Comparison of ENCODE assay signal across 1 cellular context in the genomic region with DNA sequence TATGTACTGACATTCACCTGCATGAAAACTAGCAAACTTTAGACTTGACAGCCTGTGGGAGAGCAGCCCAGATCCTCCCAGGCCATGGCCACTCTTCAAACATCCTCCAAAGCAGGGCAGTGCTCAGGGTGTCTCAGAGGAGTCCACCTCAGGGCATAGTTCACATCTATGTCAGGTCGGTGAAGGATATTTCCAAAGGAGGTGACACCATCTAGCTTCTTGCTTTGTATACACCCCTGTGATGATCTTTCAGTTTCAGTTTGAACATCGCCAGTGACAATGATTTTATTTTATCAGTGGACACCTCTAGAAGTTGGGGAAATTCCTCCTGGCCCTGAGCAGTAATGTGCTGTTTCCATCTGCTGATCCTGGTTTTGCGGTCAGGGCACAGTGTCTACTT.
TF ChIP-seq lines count a peak whose summit lies in the region.

No MANE protein-coding gene starts in this region.

TF ChIP-seq in H1, 55 proteins besides CTCF, POLR2A, EP300 and RAD21:
- TF ChIP-seq NRF1 (IDR thresholded peaks at IDR 0.05; ENCODE audit: low read depth, low read length), result no peak
- TF ChIP-seq CBX5 (IDR thresholded peaks at IDR 0.05; ENCODE audit: low read depth, low read length), result no peak
- TF ChIP-seq, protein P1, sequence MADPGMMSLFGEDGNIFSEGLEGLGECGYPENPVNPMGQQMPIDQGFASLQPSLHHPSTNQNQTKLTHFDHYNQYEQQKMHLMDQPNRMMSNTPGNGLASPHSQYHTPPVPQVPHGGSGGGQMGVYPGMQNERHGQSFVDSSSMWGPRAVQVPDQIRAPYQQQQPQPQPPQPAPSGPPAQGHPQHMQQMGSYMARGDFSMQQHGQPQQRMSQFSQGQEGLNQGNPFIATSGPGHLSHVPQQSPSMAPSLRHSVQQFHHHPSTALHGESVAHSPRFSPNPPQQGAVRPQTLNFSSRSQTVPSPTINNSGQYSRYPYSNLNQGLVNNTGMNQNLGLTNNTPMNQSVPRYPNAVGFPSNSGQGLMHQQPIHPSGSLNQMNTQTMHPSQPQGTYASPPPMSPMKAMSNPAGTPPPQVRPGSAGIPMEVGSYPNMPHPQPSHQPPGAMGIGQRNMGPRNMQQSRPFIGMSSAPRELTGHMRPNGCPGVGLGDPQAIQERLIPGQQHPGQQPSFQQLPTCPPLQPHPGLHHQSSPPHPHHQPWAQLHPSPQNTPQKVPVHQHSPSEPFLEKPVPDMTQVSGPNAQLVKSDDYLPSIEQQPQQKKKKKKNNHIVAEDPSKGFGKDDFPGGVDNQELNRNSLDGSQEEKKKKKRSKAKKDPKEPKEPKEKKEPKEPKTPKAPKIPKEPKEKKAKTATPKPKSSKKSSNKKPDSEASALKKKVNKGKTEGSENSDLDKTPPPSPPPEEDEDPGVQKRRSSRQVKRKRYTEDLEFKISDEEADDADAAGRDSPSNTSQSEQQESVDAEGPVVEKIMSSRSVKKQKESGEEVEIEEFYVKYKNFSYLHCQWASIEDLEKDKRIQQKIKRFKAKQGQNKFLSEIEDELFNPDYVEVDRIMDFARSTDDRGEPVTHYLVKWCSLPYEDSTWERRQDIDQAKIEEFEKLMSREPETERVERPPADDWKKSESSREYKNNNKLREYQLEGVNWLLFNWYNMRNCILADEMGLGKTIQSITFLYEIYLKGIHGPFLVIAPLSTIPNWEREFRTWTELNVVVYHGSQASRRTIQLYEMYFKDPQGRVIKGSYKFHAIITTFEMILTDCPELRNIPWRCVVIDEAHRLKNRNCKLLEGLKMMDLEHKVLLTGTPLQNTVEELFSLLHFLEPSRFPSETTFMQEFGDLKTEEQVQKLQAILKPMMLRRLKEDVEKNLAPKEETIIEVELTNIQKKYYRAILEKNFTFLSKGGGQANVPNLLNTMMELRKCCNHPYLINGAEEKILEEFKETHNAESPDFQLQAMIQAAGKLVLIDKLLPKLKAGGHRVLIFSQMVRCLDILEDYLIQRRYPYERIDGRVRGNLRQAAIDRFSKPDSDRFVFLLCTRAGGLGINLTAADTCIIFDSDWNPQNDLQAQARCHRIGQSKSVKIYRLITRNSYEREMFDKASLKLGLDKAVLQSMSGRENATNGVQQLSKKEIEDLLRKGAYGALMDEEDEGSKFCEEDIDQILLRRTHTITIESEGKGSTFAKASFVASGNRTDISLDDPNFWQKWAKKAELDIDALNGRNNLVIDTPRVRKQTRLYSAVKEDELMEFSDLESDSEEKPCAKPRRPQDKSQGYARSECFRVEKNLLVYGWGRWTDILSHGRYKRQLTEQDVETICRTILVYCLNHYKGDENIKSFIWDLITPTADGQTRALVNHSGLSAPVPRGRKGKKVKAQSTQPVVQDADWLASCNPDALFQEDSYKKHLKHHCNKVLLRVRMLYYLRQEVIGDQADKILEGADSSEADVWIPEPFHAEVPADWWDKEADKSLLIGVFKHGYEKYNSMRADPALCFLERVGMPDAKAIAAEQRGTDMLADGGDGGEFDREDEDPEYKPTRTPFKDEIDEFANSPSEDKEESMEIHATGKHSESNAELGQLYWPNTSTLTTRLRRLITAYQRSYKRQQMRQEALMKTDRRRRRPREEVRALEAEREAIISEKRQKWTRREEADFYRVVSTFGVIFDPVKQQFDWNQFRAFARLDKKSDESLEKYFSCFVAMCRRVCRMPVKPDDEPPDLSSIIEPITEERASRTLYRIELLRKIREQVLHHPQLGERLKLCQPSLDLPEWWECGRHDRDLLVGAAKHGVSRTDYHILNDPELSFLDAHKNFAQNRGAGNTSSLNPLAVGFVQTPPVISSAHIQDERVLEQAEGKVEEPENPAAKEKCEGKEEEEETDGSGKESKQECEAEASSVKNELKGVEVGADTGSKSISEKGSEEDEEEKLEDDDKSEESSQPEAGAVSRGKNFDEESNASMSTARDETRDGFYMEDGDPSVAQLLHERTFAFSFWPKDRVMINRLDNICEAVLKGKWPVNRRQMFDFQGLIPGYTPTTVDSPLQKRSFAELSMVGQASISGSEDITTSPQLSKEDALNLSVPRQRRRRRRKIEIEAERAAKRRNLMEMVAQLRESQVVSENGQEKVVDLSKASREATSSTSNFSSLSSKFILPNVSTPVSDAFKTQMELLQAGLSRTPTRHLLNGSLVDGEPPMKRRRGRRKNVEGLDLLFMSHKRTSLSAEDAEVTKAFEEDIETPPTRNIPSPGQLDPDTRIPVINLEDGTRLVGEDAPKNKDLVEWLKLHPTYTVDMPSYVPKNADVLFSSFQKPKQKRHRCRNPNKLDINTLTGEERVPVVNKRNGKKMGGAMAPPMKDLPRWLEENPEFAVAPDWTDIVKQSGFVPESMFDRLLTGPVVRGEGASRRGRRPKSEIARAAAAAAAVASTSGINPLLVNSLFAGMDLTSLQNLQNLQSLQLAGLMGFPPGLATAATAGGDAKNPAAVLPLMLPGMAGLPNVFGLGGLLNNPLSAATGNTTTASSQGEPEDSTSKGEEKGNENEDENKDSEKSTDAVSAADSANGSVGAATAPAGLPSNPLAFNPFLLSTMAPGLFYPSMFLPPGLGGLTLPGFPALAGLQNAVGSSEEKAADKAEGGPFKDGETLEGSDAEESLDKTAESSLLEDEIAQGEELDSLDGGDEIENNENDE (IDR thresholded peaks at IDR 0.05; ENCODE audit: insufficient replicate concordance, low read length), result no peak
- TF ChIP-seq, protein P2, sequence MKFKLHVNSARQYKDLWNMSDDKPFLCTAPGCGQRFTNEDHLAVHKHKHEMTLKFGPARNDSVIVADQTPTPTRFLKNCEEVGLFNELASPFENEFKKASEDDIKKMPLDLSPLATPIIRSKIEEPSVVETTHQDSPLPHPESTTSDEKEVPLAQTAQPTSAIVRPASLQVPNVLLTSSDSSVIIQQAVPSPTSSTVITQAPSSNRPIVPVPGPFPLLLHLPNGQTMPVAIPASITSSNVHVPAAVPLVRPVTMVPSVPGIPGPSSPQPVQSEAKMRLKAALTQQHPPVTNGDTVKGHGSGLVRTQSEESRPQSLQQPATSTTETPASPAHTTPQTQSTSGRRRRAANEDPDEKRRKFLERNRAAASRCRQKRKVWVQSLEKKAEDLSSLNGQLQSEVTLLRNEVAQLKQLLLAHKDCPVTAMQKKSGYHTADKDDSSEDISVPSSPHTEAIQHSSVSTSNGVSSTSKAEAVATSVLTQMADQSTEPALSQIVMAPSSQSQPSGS (IDR thresholded peaks at IDR 0.05; ENCODE audit: low read length), result no peak
- no peak for TF ChIP-seq ASH2L (IDR thresholded peaks at IDR 0.05; ENCODE audit: low read length)
- TF ChIP-seq CBX8 (IDR thresholded peaks at IDR 0.05; ENCODE audit: borderline replicate concordance, low read depth, low read length), result no peak
- TF ChIP-seq NANOG (IDR thresholded peaks at IDR 0.05; ENCODE audit: insufficient read depth, low read depth, low read length, poor library complexity, severe bottlenecking), result no peak
- TF ChIP-seq PHF8 (conservative IDR thresholded peaks at IDR 0.05; ENCODE audit: low read depth, low read length), result no peak
- no peak for TF ChIP-seq BACH1 (IDR thresholded peaks at IDR 0.05; ENCODE audit: low read length)
- TF ChIP-seq HDAC2 (IDR thresholded peaks at IDR 0.05; ENCODE audit: borderline replicate concordance in 1 of 2, low read depth in 2 of 2, low read length in 2 of 2), result no peak
- TF ChIP-seq KDM4A (IDR thresholded peaks at IDR 0.05; ENCODE audit: low read depth, low read length, severe bottlenecking), result no peak
- TF ChIP-seq SIX5 (IDR thresholded peaks at IDR 0.05; ENCODE audit: low read depth, low read length), result no peak
- TF ChIP-seq KDM1A (IDR thresholded peaks at IDR 0.05; ENCODE audit: borderline replicate concordance, low read length), result no peak
- no peak for TF ChIP-seq TBP (IDR thresholded peaks at IDR 0.05; ENCODE audit: low read depth, low read length)
- TF ChIP-seq SIN3A (conservative IDR thresholded peaks at IDR 0.05 in 1 of 2, IDR thresholded peaks at IDR 0.05 in 1 of 2; ENCODE audit: low read depth in 1 of 2, low read length in 2 of 2), result no peak
